ENCODE assay signal across 20 cellular contexts in genomic region chr3:48707157-48707556, GRCh38. TPM values are rescaled to one million over a fixed set of nuclear protein-coding genes. Genes with fewer than 3 reads are reported as not detected.
DNase-seq lines count a peak whose midpoint lies in the region; ATAC-seq and TF ChIP-seq lines count a peak whose summit lies in the region.
"Had no signal": no experiment of that assay in that cellular context is flagged by ENCODE, and none has a peak within 500 bp of the region (broad histone marks: within the 10 kb centered on the region; RNA-seq: fewer than 3 reads in every experiment).

No MANE protein-coding gene starts in this region.

- H3K27me3 ChIP-seq in mammary epithelial cell (ENCODE audit: insufficient read depth, low read length) (no peaks in the 10 kb centered on the region), upper lobe of right lung (no peaks in the 10 kb centered on the region)

- peaks cover 4% of the 10 kb centered on the region for H4K20me1 ChIP-seq in mammary epithelial cell (ENCODE audit: insufficient read depth, low read length)

- dilution Hi-C loops in mammary epithelial cell (cut with HindIII; ENCODE audit: low sequenced_read_pairs), result no loop called here

- H3K4me3 Mint-ChIP-seq in MCF 10A (ENCODE audit: unreplicated experiment) (no peak overlapping the region), WTC11 (no peak overlapping the region)
- H3K4me3 Mint-ChIP-seq in naive thymus-derived CD8-positive, alpha-beta T cell, result peak overlapping the region in 2 of 10 donors; percentile 4 to 39

- in situ Hi-C loops in mammary epithelial cell (cut with MboI; ENCODE audit: low sequenced_read_pairs in 2 of 2), result no loop called here

- peaks cover 90% of the 10 kb centered on the region for H3K79me2 ChIP-seq in mammary epithelial cell (ENCODE audit: insufficient read depth, low read length)

- no peak for TF ChIP-seq CTCF in MCF 10A (IDR thresholded peaks at IDR 0.05; ENCODE audit: unreplicated experiment)
- TF ChIP-seq CTCF in mammary epithelial cell (conservative IDR thresholded peaks at IDR 0.05 in 1 of 2, IDR thresholded peaks at IDR 0.05 in 1 of 2; ENCODE audit: extremely low read depth in 1 of 2, insufficient read depth in 1 of 2, low read depth in 1 of 2, low read length in 2 of 2), result no peak
- TF ChIP-seq CTCF in WTC11 (IDR thresholded peaks at IDR 0.05), result no peak
- TF ChIP-seq CTCF in upper lobe of right lung (IDR thresholded peaks at IDR 0.05), result no peak
- TF ChIP-seq CTCF in omental fat pad (IDR thresholded peaks at IDR 0.05), result no peak

- WGBS in mammary epithelial cell (ENCODE audit: low coverage, missing lambda C conversion rate), result 69% methylated on average over 5 of the region's 5 CpGs

- no peaks in the 10 kb centered on the region for H3K27me3 Mint-ChIP-seq in MCF 10A (ENCODE audit: insufficient read depth, unreplicated experiment)
- no peaks in the 10 kb centered on the region for H3K27me3 Mint-ChIP-seq in WTC11 (ENCODE audit: low read depth)
- no peaks in the 10 kb centered on the region for H3K27me3 Mint-ChIP-seq in naive thymus-derived CD8-positive, alpha-beta T cell

- ATAC-seq in WTC11 (no peak), upper lobe of right lung (no peak), omental fat pad (ENCODE audit: low FRiP score) (no peak), GM19463 (IDR thresholded peaks at IDR 0.05; ENCODE audit: unreplicated experiment) (no peak)
- ATAC-seq in naive thymus-derived CD8-positive, alpha-beta T cell, result no peak
- ATAC-seq: HepG2, Right ventricle myocardium inferior had no signal

- no peaks in the 10 kb centered on the region for H3K9me3 ChIP-seq in mammary epithelial cell (replicated peaks; ENCODE audit: insufficient read depth, low read length)
- no peaks in the 10 kb centered on the region for H3K9me3 ChIP-seq in upper lobe of right lung

- no peak overlapping the region for H3K4me2 ChIP-seq in mammary epithelial cell (ENCODE audit: insufficient read depth, low read depth, low read length)
- H3K4me2 ChIP-seq: KMS-11 had no signal

- intact Hi-C loops in MCF 10A (cut with micrococcal nuclease) (no loop called here), mammary epithelial cell (cut with micrococcal nuclease) (loop anchor here (5.0 kb wide), 1 partner anchor 140 kb away; the partner anchor contains the start of gene PRKAR2A), upper lobe of right lung (cut with DNase I) (no loop called here)

- H3K9me3 Mint-ChIP-seq in MCF 10A (ENCODE audit: unreplicated experiment), result no peaks in the 10 kb centered on the region
- peaks cover 6% of the 10 kb centered on the region; the same call in 1 of the 2 replicates for H3K9me3 Mint-ChIP-seq in WTC11
- no peaks in the 10 kb centered on the region for H3K9me3 Mint-ChIP-seq in naive thymus-derived CD8-positive, alpha-beta T cell

- peaks cover 36% of the 10 kb centered on the region for H3K4me1 ChIP-seq in mammary epithelial cell (ENCODE audit: insufficient read depth, low read length)
- peaks cover 38% of the 10 kb centered on the region for H3K4me1 ChIP-seq in upper lobe of right lung

- no peak overlapping the region for H3K9ac ChIP-seq in mammary epithelial cell (ENCODE audit: insufficient read depth, low read length)
- H3K9ac ChIP-seq: KMS-11 had no signal

- H3K27ac Mint-ChIP-seq in MCF 10A (ENCODE audit: low read depth, unreplicated experiment), result peak overlapping the region; percentile 96
- peak overlapping the region; percentile 63; the same call in 1 of the 2 replicates for H3K27ac Mint-ChIP-seq in WTC11
- H3K27ac Mint-ChIP-seq in naive thymus-derived CD8-positive, alpha-beta T cell, result peak overlapping the region in 7 of 10 donors; percentile 8 to 67 (median 35)

- no peak overlapping the region for H3K27ac ChIP-seq in mammary epithelial cell (ENCODE audit: insufficient read depth, low read depth, low read length)
- peak overlapping the region; percentile 21 for H3K27ac ChIP-seq in upper lobe of right lung
- H3K27ac ChIP-seq: KMS-11, SK-N-MC had no signal

- H3K4me3 ChIP-seq in mammary epithelial cell (replicated peaks in 1 of 3; ENCODE audit: insufficient read depth in 1 of 3, low read depth in 2 of 3, low read length in 3 of 3) (no peak overlapping the region), upper lobe of right lung (no peak overlapping the region)
- H3K4me3 ChIP-seq: SK-N-MC had no signal

- H3K36me3 Mint-ChIP-seq in MCF 10A (ENCODE audit: insufficient read depth, unreplicated experiment), result peaks cover 95% of the 10 kb centered on the region
- H3K36me3 Mint-ChIP-seq in WTC11, result peaks cover 60% of the 10 kb centered on the region
- peaks cover 0 to 75% (median 10%) of the 10 kb centered on the region in 3 donors for H3K36me3 Mint-ChIP-seq in naive thymus-derived CD8-positive, alpha-beta T cell

- DNase-seq in MCF 10A (ENCODE audit: unreplicated experiment) (no peak), mammary epithelial cell (no peak), WTC11 (ENCODE audit: low spot score) (no peak), upper lobe of right lung (no peak), omental fat pad (ENCODE audit: low spot score) (no peak), DMS53 (lab: John Stamatoyannopoulos, UW) (no peak)
- no peak for DNase-seq in naive thymus-derived CD8-positive, alpha-beta T cell
- DNase-seq: C1 segment of cervical spinal cord, COR-L47, DMS153, EL, NCI-H1105, NCI-H1694, NCI-H510A treated with DMSO at 0.1 percent for 48 hours, NCI-H82 had no signal

- no TSS peak for BruUV-seq in MCF 10A (replicated peaks; lab: Mats Ljungman, UMichigan)
- no TSS peak for BruUV-seq in mammary epithelial cell (replicated peaks; lab: Mats Ljungman, UMichigan)

- H3K36me3 ChIP-seq in mammary epithelial cell (ENCODE audit: insufficient read depth, low read length) (peaks cover 16% of the 10 kb centered on the region), upper lobe of right lung (peaks cover 42% of the 10 kb centered on the region)

- H2AFZ ChIP-seq in mammary epithelial cell (ENCODE audit: low read depth, low read length), result no peak overlapping the region

- CTCF ChIA-PET in MCF 10A (lab: Yijun Ruan, JAX) (interaction anchor here (0.6 to 1.6 kb wide), 7 partner anchors 8 to 138 kb away, joined by 3 to 6 read pairs (median 3); partner anchors contain the start of genes CELSR3 and SLC26A6), mammary epithelial cell (lab: Charles Lee; ENCODE audit: low non-redundant PET) (no interaction called here), WTC11 (lab: Charles Lee) (interaction anchor here (1.0 to 1.8 kb wide), 4 partner anchors 10 to 281 kb away, joined by 3 to 5 read pairs (median 4); partner anchors contain the start of genes IP6K2 and NCKIPSD)

- peaks cover 28% of the 10 kb centered on the region for H3K4me1 Mint-ChIP-seq in MCF 10A (ENCODE audit: insufficient read depth, unreplicated experiment)
- H3K4me1 Mint-ChIP-seq in WTC11, result peaks cover 53% of the 10 kb centered on the region
- peaks cover 27 to 79% (median 61%) of the 10 kb centered on the region in 4 donors for H3K4me1 Mint-ChIP-seq in naive thymus-derived CD8-positive, alpha-beta T cell

- POLR2A ChIA-PET in MCF 10A (lab: Yijun Ruan, JAX) (interaction anchor here (1.5 to 6.4 kb wide), 5 partner anchors 9 to 44 kb away, joined by 3 to 100 read pairs (median 11); partner anchors contain the start of genes CELSR3, IP6K2 and NCKIPSD), WTC11 (lab: Charles Lee) (no interaction called here)
- POLR2A ChIA-PET in naive thymus-derived CD8-positive, alpha-beta T cell (lab: Charles Lee), result interaction anchor here (0.6 kb wide), 1 partner anchor 195 kb away, joined by 3 read pairs; no protein-coding TSS in a partner anchor

RNA-seq across cellular contexts. Expression of gene IP6K2, which starts 9.9 kb away (rescaled TPM):
- total RNA-seq in MCF 10A (2022) (99.3 and 117 TPM in 2 replicates), mammary epithelial cell (10 to 100 TPM; 62.7 to 95.8 TPM), WTC11 (2021) (113 to 123 TPM (median 114 TPM) in 3 replicates), upper lobe of right lung (44.2 TPM), omental fat pad (10 to 100 TPM; 35.8 to 77.9 (median 73.3) TPM)
- 94.7 TPM for polyA plus RNA-seq in mammary epithelial cell
- polyA minus RNA-seq in mammary epithelial cell, result 33.8 TPM
- total RNA-seq in naive thymus-derived CD8-positive, alpha-beta T cell, result 10 to 100 TPM; 88.1 to 91.5 TPM
- 10 to 100 TPM; 46.4 to 58.8 (median 51.4) TPM for polyA plus RNA-seq in naive thymus-derived CD8-positive, alpha-beta T cell

RNA-seq across cellular contexts. Expression of gene NCKIPSD, which starts 21.4 kb away (rescaled TPM):
- total RNA-seq in MCF 10A (2022), result 23.8 and 26.9 TPM in 2 replicates
- 10 to 100 TPM; 14.8 to 21.1 TPM for total RNA-seq in mammary epithelial cell
- 23.8 TPM for polyA plus RNA-seq in mammary epithelial cell
- 14.0 TPM for polyA minus RNA-seq in mammary epithelial cell
- total RNA-seq in WTC11 (2021), result 40.1 to 50.1 TPM (median 47.1 TPM) in 3 replicates
- 10 to 100 TPM; 18.1 to 18.7 TPM for total RNA-seq in naive thymus-derived CD8-positive, alpha-beta T cell
- 10 to 100 TPM in 1 of 3 donors, 1 to 10 TPM in 2; 8.1 to 14.2 (median 8.5) TPM for polyA plus RNA-seq in naive thymus-derived CD8-positive, alpha-beta T cell
- 18.3 TPM for total RNA-seq in upper lobe of right lung
- 10 to 100 TPM; 18.9 to 60.2 (median 39.9) TPM for total RNA-seq in omental fat pad

RNA-seq across cellular contexts. Expression of gene CELSR3, which starts 44.5 kb away (rescaled TPM):
- total RNA-seq in MCF 10A (2022), result 17.6 and 21.5 TPM in 2 replicates
- 1 to 10 TPM; 1.7 to 2.2 TPM for total RNA-seq in mammary epithelial cell
- 0.51 TPM for polyA plus RNA-seq in mammary epithelial cell
- 1.8 TPM for polyA minus RNA-seq in mammary epithelial cell
- total RNA-seq in WTC11 (2021), result 27.9 to 35.7 TPM (median 32.7 TPM) in 3 replicates
- total RNA-seq in naive thymus-derived CD8-positive, alpha-beta T cell, result 1 to 10 TPM; 7.1 to 7.9 TPM
- under 1 TPM; 0.21 to 0.60 (median 0.42) TPM for polyA plus RNA-seq in naive thymus-derived CD8-positive, alpha-beta T cell
- 1.2 TPM for total RNA-seq in upper lobe of right lung
- 1 to 10 TPM in 2 of 4 donors, under 1 TPM in 2; 0.48 to 2.2 (median 1.1) TPM for total RNA-seq in omental fat pad

Comparison
In these comparisons a context has a peak if more than half of its experiments do, and no peak if none do; other contexts are left out.
1. H3K27ac Mint-ChIP-seq: peak in every context shown above with its lines; median percentile 96 in MCF 10A; 63 in WTC11; 35 in naive thymus-derived CD8-positive, alpha-beta T cell.